In the genomic region with DNA sequence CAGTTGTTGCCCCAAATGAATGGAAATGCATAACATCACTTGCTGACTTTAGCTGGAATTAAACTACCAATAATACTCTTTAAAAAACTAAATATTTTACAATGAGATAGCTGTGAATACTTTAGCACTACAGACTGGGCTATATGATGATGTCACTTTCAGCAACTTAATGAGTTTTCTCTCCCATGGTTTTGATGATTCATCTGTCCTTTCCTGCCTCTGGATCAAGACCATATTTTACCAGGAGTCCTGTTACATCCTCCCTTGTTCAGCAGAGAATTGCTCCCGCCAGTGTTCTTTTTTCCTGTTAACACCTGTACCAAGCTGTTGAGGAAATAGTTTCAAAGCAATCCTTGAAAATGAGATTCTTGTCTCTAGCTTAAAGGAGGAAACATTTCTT, we compare ENCODE assay signal across 1 cellular context.
TF ChIP-seq lines count a peak whose summit lies in the region.

No MANE protein-coding gene starts in this region.

TF ChIP-seq in WTC11, 78 proteins besides CTCF, POLR2A, EP300 and RAD21 (continued from another document):
- TF ChIP-seq, protein P1, sequence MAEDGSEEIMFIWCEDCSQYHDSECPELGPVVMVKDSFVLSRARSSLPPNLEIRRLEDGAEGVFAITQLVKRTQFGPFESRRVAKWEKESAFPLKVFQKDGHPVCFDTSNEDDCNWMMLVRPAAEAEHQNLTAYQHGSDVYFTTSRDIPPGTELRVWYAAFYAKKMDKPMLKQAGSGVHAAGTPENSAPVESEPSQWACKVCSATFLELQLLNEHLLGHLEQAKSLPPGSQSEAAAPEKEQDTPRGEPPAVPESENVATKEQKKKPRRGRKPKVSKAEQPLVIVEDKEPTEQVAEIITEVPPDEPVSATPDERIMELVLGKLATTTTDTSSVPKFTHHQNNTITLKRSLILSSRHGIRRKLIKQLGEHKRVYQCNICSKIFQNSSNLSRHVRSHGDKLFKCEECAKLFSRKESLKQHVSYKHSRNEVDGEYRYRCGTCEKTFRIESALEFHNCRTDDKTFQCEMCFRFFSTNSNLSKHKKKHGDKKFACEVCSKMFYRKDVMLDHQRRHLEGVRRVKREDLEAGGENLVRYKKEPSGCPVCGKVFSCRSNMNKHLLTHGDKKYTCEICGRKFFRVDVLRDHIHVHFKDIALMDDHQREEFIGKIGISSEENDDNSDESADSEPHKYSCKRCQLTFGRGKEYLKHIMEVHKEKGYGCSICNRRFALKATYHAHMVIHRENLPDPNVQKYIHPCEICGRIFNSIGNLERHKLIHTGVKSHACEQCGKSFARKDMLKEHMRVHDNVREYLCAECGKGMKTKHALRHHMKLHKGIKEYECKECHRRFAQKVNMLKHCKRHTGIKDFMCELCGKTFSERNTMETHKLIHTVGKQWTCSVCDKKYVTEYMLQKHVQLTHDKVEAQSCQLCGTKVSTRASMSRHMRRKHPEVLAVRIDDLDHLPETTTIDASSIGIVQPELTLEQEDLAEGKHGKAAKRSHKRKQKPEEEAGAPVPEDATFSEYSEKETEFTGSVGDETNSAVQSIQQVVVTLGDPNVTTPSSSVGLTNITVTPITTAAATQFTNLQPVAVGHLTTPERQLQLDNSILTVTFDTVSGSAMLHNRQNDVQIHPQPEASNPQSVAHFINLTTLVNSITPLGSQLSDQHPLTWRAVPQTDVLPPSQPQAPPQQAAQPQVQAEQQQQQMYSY (CRISPR knock-in tag; IDR thresholded peaks at IDR 0.05): no peak
- TF ChIP-seq IRF2 (CRISPR knock-in tag; IDR thresholded peaks at IDR 0.05; ENCODE audit: borderline replicate concordance, low read depth): no peak
- TF ChIP-seq GRHL2 (CRISPR knock-in tag; IDR thresholded peaks at IDR 0.05; ENCODE audit: insufficient replicate concordance, severe bottlenecking): no peak
- TF ChIP-seq ZNF396 (CRISPR knock-in tag; IDR thresholded peaks at IDR 0.05; ENCODE audit: borderline replicate concordance): no peak
- TF ChIP-seq SP1 (CRISPR knock-in tag; conservative IDR thresholded peaks at IDR 0.05): no peak
- TF ChIP-seq, protein P2, sequence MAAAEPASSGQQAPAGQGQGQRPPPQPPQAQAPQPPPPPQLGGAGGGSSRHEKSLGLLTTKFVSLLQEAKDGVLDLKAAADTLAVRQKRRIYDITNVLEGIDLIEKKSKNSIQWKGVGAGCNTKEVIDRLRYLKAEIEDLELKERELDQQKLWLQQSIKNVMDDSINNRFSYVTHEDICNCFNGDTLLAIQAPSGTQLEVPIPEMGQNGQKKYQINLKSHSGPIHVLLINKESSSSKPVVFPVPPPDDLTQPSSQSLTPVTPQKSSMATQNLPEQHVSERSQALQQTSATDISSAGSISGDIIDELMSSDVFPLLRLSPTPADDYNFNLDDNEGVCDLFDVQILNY (CRISPR knock-in tag; IDR thresholded peaks at IDR 0.05): no peak
- TF ChIP-seq FOXK1 (CRISPR knock-in tag; IDR thresholded peaks at IDR 0.05): no peak
- TF ChIP-seq, protein P3, sequence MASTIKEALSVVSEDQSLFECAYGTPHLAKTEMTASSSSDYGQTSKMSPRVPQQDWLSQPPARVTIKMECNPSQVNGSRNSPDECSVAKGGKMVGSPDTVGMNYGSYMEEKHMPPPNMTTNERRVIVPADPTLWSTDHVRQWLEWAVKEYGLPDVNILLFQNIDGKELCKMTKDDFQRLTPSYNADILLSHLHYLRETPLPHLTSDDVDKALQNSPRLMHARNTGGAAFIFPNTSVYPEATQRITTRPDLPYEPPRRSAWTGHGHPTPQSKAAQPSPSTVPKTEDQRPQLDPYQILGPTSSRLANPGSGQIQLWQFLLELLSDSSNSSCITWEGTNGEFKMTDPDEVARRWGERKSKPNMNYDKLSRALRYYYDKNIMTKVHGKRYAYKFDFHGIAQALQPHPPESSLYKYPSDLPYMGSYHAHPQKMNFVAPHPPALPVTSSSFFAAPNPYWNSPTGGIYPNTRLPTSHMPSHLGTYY (CRISPR knock-in tag; IDR thresholded peaks at IDR 0.05): no peak
- TF ChIP-seq, protein P4, sequence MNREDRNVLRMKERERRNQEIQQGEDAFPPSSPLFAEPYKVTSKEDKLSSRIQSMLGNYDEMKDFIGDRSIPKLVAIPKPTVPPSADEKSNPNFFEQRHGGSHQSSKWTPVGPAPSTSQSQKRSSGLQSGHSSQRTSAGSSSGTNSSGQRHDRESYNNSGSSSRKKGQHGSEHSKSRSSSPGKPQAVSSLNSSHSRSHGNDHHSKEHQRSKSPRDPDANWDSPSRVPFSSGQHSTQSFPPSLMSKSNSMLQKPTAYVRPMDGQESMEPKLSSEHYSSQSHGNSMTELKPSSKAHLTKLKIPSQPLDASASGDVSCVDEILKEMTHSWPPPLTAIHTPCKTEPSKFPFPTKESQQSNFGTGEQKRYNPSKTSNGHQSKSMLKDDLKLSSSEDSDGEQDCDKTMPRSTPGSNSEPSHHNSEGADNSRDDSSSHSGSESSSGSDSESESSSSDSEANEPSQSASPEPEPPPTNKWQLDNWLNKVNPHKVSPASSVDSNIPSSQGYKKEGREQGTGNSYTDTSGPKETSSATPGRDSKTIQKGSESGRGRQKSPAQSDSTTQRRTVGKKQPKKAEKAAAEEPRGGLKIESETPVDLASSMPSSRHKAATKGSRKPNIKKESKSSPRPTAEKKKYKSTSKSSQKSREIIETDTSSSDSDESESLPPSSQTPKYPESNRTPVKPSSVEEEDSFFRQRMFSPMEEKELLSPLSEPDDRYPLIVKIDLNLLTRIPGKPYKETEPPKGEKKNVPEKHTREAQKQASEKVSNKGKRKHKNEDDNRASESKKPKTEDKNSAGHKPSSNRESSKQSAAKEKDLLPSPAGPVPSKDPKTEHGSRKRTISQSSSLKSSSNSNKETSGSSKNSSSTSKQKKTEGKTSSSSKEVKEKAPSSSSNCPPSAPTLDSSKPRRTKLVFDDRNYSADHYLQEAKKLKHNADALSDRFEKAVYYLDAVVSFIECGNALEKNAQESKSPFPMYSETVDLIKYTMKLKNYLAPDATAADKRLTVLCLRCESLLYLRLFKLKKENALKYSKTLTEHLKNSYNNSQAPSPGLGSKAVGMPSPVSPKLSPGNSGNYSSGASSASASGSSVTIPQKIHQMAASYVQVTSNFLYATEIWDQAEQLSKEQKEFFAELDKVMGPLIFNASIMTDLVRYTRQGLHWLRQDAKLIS (CRISPR knock-in tag; IDR thresholded peaks at IDR 0.05; ENCODE audit: borderline replicate concordance): no peak
- TF ChIP-seq SMAD3 (CRISPR knock-in tag; IDR thresholded peaks at IDR 0.05; ENCODE audit: borderline replicate concordance): no peak
- no peak for TF ChIP-seq ZNF138 (CRISPR knock-in tag; conservative IDR thresholded peaks at IDR 0.05)
- no peak for TF ChIP-seq ZNF423 (CRISPR knock-in tag; IDR thresholded peaks at IDR 0.05)
- TF ChIP-seq ZNF121 (CRISPR knock-in tag; IDR thresholded peaks at IDR 0.05): no peak
- TF ChIP-seq, protein P5, sequence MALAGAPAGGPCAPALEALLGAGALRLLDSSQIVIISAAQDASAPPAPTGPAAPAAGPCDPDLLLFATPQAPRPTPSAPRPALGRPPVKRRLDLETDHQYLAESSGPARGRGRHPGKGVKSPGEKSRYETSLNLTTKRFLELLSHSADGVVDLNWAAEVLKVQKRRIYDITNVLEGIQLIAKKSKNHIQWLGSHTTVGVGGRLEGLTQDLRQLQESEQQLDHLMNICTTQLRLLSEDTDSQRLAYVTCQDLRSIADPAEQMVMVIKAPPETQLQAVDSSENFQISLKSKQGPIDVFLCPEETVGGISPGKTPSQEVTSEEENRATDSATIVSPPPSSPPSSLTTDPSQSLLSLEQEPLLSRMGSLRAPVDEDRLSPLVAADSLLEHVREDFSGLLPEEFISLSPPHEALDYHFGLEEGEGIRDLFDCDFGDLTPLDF (CRISPR knock-in tag; IDR thresholded peaks at IDR 0.05): no peak
